8 cellular contexts compared by ENCODE assay signal in the genomic region with DNA sequence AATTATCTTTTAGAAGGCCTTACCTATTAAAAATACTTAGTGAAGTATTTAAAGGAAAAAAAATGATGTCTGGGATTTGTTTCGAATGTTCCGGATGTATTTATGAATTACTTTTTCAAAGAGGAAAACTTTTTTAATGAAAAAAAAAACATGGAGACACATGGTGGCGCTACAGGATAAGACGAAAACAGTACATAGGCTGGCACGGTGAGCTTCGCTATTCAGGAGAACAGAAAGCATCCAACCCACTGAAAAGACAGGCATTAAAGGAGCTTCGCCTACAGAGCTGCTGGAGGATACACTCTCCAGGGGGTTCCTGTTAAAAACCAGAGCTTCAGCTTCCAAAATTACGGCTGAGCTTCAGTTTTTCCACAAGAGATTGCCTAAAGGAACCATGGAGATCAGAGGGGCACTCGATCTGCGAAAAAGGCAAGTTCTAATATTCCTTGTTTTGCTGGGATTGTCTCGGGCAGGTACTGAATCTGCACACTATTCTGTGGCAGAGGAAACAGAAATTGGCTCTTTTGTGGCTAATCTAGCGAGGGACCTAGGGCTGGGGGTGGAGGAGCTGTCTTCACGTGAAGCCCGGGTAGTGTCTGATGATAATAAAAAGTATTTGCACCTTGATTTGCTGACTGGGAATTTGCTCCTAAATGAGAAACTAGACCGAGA. TPM values are rescaled to one million over a fixed set of nuclear protein-coding genes. Genes with fewer than 3 reads are reported as not detected.
DNase-seq lines count a peak whose midpoint lies in the region; ATAC-seq and TF ChIP-seq lines count a peak whose summit lies in the region.

A gene (plus strand): TSS at position 232 of the 672 bp plus-strand sequence. CDS start 163 bp downstream, at position 395.

- intact Hi-C loops in A673 (cut with micrococcal nuclease; ENCODE audit: unreplicated experiment) (loop anchor here (1.0 to 2.0 kb wide), 2 partner anchors 338 to 341 kb away; no protein-coding TSS in a partner anchor), dorsolateral prefrontal cortex (cut with DNase I) (no loop called here)

- peak; percentile 67 for TF ChIP-seq CTCF in A673 (conservative IDR thresholded peaks at IDR 0.05; ENCODE audit: low read depth, low read length)
- TF ChIP-seq CTCF in dorsolateral prefrontal cortex (IDR thresholded peaks at IDR 0.05 in 54 of 56, conservative IDR thresholded peaks at IDR 0.05 in 2 of 56; ENCODE audit: low read depth in 1 of 56, partially characterized antibody in 56 of 56): peak in 40 of 56 donors; percentile 7 to 59 (median 28)

- H3K4me1 ChIP-seq in A673 (ENCODE audit: insufficient read depth, low read length, poor library complexity, severe bottlenecking) (no peaks in the 10 kb centered on the region), neuron (ENCODE audit: insufficient read depth, low read length) (no peaks in the 10 kb centered on the region)

- H3K4me1 Mint-ChIP-seq in activated CD8-positive, alpha-beta memory T cell treated with anti-CD3 and anti-CD28 coated beads, Interleukin-2, amount 10 ng/mL, durations not matched to agents 7 days and 5 days: no peaks in the 10 kb centered on the region

- H3K27me3 ChIP-seq in A673 (replicated peaks; ENCODE audit: insufficient read depth, low read depth, low read length, poor library complexity): no peaks in the 10 kb centered on the region
- H3K27me3 ChIP-seq in dorsolateral prefrontal cortex: peaks cover 0 to 5% (median 0%) of the 10 kb centered on the region in 45 donors
- no peaks in the 10 kb centered on the region for H3K27me3 ChIP-seq in neuron (ENCODE audit: insufficient read depth, low read length)

- no peaks in the 10 kb centered on the region for H3K36me3 ChIP-seq in A673 (ENCODE audit: insufficient read depth, low read length, poor library complexity, severe bottlenecking)
- no peaks in the 10 kb centered on the region for H3K36me3 ChIP-seq in neuron (ENCODE audit: insufficient read depth, low read length)

- peak within 1 kb of the TSS; percentile 44 for H3K4me3 ChIP-seq in A673 (ENCODE audit: low read depth, low read length, poor library complexity, severe bottlenecking)
- H3K4me3 ChIP-seq in dorsolateral prefrontal cortex: peak within 1 kb of the TSS in 49 of 59 donors; percentile 3 to 61 (median 34)
- H3K4me3 ChIP-seq in neuron (ENCODE audit: low read length): peak within 1 kb of the TSS; percentile 33

- no peak for ATAC-seq in activated CD8-positive, alpha-beta memory T cell treated with anti-CD3 and anti-CD28 coated beads, Interleukin-2, amount 10 ng/mL, durations not matched to agents 7 days and 5 days

- peaks cover 2% of the 10 kb centered on the region for H3K36me3 Mint-ChIP-seq in activated CD8-positive, alpha-beta memory T cell treated with anti-CD3 and anti-CD28 coated beads, Interleukin-2, amount 10 ng/mL, durations not matched to agents 7 days and 5 days

- POLR2A ChIA-PET in A673 (lab: Charles Lee; ENCODE audit: low non-redundant PET): interaction anchor here (0.5 to 1.0 kb wide), 2 partner anchors 341 to 1428 kb away, joined by 3 to 4 read pairs; no protein-coding TSS in a partner anchor

- H3K27me3 Mint-ChIP-seq in activated CD8-positive, alpha-beta memory T cell treated with anti-CD3 and anti-CD28 coated beads, Interleukin-2, amount 10 ng/mL, durations not matched to agents 7 days and 5 days: peaks cover 12% of the 10 kb centered on the region

- CTCF ChIA-PET in A673 (lab: Charles Lee): interaction anchor here (0.6 to 3.3 kb wide), 30 partner anchors 22 to 741 kb away, joined by 3 to 47 read pairs (median 5); a partner anchor contains a TSS
- CTCF ChIA-PET in activated CD8-positive, alpha-beta memory T cell treated with anti-CD3 and anti-CD28 coated beads, Interleukin-2, amount 10 ng/mL, durations not matched to agents 7 days and 5 days (lab: Charles Lee): interaction anchor here (1.0 to 1.2 kb wide), 3 partner anchors 9 to 298 kb away, joined by 3 to 4 read pairs (median 4); no protein-coding TSS in a partner anchor

- no TSS peak for BruUV-seq in A673 (replicated peaks; lab: Mats Ljungman, UMichigan)

- DNase-seq in A673 (ENCODE audit: low spot score): peak; percentile 95
- peak; percentile 6 for DNase-seq in GDM1 (lab: John Stamatoyannopoulos, UW)
- peak; percentile 59 to 83 for DNase-seq in NCI-H526 (lab: John Stamatoyannopoulos, UW)
- DNase-seq in dorsolateral prefrontal cortex: no peak
- no peak for DNase-seq in activated CD4-positive, CD25-positive, alpha-beta regulatory T cell (lab: John Stamatoyannopoulos, UW)
- DNase-seq in activated CD8-positive, alpha-beta memory T cell treated with anti-CD3 and anti-CD28 coated beads, Interleukin-2, amount 10 ng/mL, durations not matched to agents 7 days and 5 days: no peak
- DNase-seq in ureter (ENCODE audit: low spot score): no peak

- no peak within 1 kb of the TSS for H2AFZ ChIP-seq in neuron (ENCODE audit: low read depth, low read length)

- peaks cover 3% of the 10 kb centered on the region for H3K9me3 Mint-ChIP-seq in activated CD8-positive, alpha-beta memory T cell treated with anti-CD3 and anti-CD28 coated beads, Interleukin-2, amount 10 ng/mL, durations not matched to agents 7 days and 5 days (ENCODE audit: low read depth)

- H3K27ac ChIP-seq in A673 (ENCODE audit: low read depth, low read length, poor library complexity, severe bottlenecking) (peak within 1 kb of the TSS; percentile 64), dorsolateral prefrontal cortex (no peak within 1 kb of the TSS)

- H3K9me3 ChIP-seq in A673 (ENCODE audit: low read depth, low read length, poor library complexity, severe bottlenecking) (peaks cover 18% of the 10 kb centered on the region), neuron (ENCODE audit: low read length) (peaks cover 8% of the 10 kb centered on the region)

- H3K27ac Mint-ChIP-seq in activated CD8-positive, alpha-beta memory T cell treated with anti-CD3 and anti-CD28 coated beads, Interleukin-2, amount 10 ng/mL, durations not matched to agents 7 days and 5 days: no peak within 1 kb of the TSS

- H3K4me3 Mint-ChIP-seq in activated CD8-positive, alpha-beta memory T cell treated with anti-CD3 and anti-CD28 coated beads, Interleukin-2, amount 10 ng/mL, durations not matched to agents 7 days and 5 days: no peak within 1 kb of the TSS

RNA-seq across cellular contexts. Expression of the gene that starts here (rescaled TPM):
- total RNA-seq in A673 (2021): 6.9 and 7.4 TPM in 2 replicates
- 10 to 100 TPM in 117 of 120 experiments, 1 to 10 TPM in 3; 8.7 to 23.1 (median 14.6) TPM for total RNA-seq in dorsolateral prefrontal cortex
- total RNA-seq in activated CD8-positive, alpha-beta memory T cell treated with anti-CD3 and anti-CD28 coated beads, Interleukin-2, amount 10 ng/mL, durations not matched to agents 7 days and 5 days: not detected
- total RNA-seq in ureter: 6.8 TPM

Comparison
In these comparisons a context has a peak if more than half of its experiments do, and no peak if none do; other contexts are left out.
1. DNase-seq: peak in A673 (single experiment), GDM1 (single experiment) and NCI-H526 (2 of 2); none in dorsolateral prefrontal cortex (0 of 10), activated CD4-positive, CD25-positive, alpha-beta regulatory T cell (0 of 4), activated CD8-positive, alpha-beta memory T cell treated with anti-CD3 and anti-CD28 coated beads, Interleukin-2, amount 10 ng/mL, durations not matched to agents 7 days and 5 days (single experiment) and ureter (single experiment).
2. Peak in every context shown above with its lines, with median percentiles within 50 percentile points of each other: H3K4me3 ChIP-seq.